In genomic region chrX:13652256-13653021, GRCh38 we compare ENCODE assay signal across 8 cellular contexts. TPM values are rescaled to one million over a fixed set of nuclear protein-coding genes. Genes with fewer than 3 reads are reported as not detected.
A peak's percentile ranks its signal among the peaks of the same experiment; 100 is the strongest.
DNase-seq lines count a peak whose midpoint lies in the region; ATAC-seq and TF ChIP-seq lines count a peak whose summit lies in the region.

No MANE protein-coding gene starts in this region.

- TF ChIP-seq CTCF in AG10803 (conservative IDR thresholded peaks at IDR 0.05; ENCODE audit: low read length): no peak
- TF ChIP-seq CTCF in parathyroid adenoma (IDR thresholded peaks at IDR 0.05): no peak

- no peaks in the 10 kb centered on the region for H3K79me2 ChIP-seq in parathyroid adenoma

- peak overlapping the region; percentile 53 for H2AFZ ChIP-seq in parathyroid adenoma

- H3K4me1 ChIP-seq in parathyroid adenoma: peaks cover 4% of the 10 kb centered on the region

- H3K9me3 ChIP-seq in parathyroid adenoma (ENCODE audit: control insufficient read depth, low read length): no peaks in the 10 kb centered on the region

- H3K36me3 ChIP-seq in parathyroid adenoma (ENCODE audit: control insufficient read depth, insufficient read depth, low read length): no peaks in the 10 kb centered on the region

- H3K9ac ChIP-seq in parathyroid adenoma: no peak overlapping the region

- H3K27ac ChIP-seq in epithelial cell of prostate (peak overlapping the region; percentile 89), parathyroid adenoma (peak overlapping the region; percentile 13)

- H3K27me3 ChIP-seq in parathyroid adenoma (ENCODE audit: control insufficient read depth, insufficient read depth, low read length): no peaks in the 10 kb centered on the region

- H3K4me2 ChIP-seq in parathyroid adenoma (ENCODE audit: low read length): peak overlapping the region; percentile 54

- DNase-seq in AG10803 (ENCODE audit: low read depth) (peak; percentile 93), RPMI7951 (ENCODE audit: low read depth) (peak; percentile 89), epithelial cell of prostate (ENCODE audit: low read depth, low spot score) (no peak)
- no peak for DNase-seq in activated CD4-positive, alpha-beta T cell treated with anti-CD3 and anti-CD28 coated beads for 48 hours

- H3K4me3 ChIP-seq in AG10803 (ENCODE audit: low read length) (peak overlapping the region; percentile 69), parathyroid adenoma (ENCODE audit: low read depth, low read length) (peak overlapping the region; percentile 69)

- ATAC-seq in GM21526 (IDR thresholded peaks at IDR 0.05; ENCODE audit: low FRiP score, unreplicated experiment) (peak; percentile 0), GM18861 (IDR thresholded peaks at IDR 0.05; ENCODE audit: unreplicated experiment) (no peak), HG03457 (IDR thresholded peaks at IDR 0.05; ENCODE audit: unreplicated experiment) (no peak)

RNA-seq across cellular contexts. Expression of gene TCEANC, which starts 0.5 kb away (rescaled TPM):
- total RNA-seq in RPMI7951 (2014; rRNA removed; shearing (Covaris generic)): 0.88 and 1.7 TPM in 2 replicates

RNA-seq across cellular contexts. Expression of gene RAB9A, which starts 36.5 kb away (rescaled TPM):
- 30.9 and 33.4 TPM in 2 replicates for total RNA-seq in RPMI7951 (2014; rRNA removed; shearing (Covaris generic))

Comparison
In these comparisons a context has a peak if more than half of its experiments do, and no peak if none do; other contexts are left out.
1. DNase-seq: peak in AG10803 (single experiment) and RPMI7951 (single experiment); none in epithelial cell of prostate (single experiment) and activated CD4-positive, alpha-beta T cell treated with anti-CD3 and anti-CD28 coated beads for 48 hours (single experiment).